ENCODE assay signal across 1 cellular context in genomic region chr5:72816297-72817075, GRCh38.
TF ChIP-seq lines count a peak whose summit lies in the region.

TSS of gene TNPO1 (plus strand) at chr5:72816661. CDS start at chr5:72816738, 77 bp downstream.

TF ChIP-seq in GM12878, 131 proteins besides CTCF, POLR2A, EP300 and RAD21 (continued from another document and continues in another):
- no peak for TF ChIP-seq ZBTB33 (IDR thresholded peaks at IDR 0.05)
- no peak for TF ChIP-seq YBX1 (IDR thresholded peaks at IDR 0.05)
- no peak for TF ChIP-seq TCF7 (IDR thresholded peaks at IDR 0.05; ENCODE audit: borderline replicate concordance)
- no peak for TF ChIP-seq NRF1 (conservative IDR thresholded peaks at IDR 0.05; ENCODE audit: low read depth, low read length)
- TF ChIP-seq CREB1 (IDR thresholded peaks at IDR 0.05; ENCODE audit: low read depth): no peak
- TF ChIP-seq NKRF (conservative IDR thresholded peaks at IDR 0.05): peak; percentile 62; the same call in 1 of the 2 replicates
- TF ChIP-seq IRF5 (IDR thresholded peaks at IDR 0.05; ENCODE audit: borderline replicate concordance): no peak
- no peak for TF ChIP-seq USF2 (IDR thresholded peaks at IDR 0.05; ENCODE audit: borderline replicate concordance, low read depth, low read length)
- TF ChIP-seq KAT2A (conservative IDR thresholded peaks at IDR 0.05; ENCODE audit: control insufficient read depth, low read depth, low read length): no peak
- peak; percentile 95 for TF ChIP-seq BMI1 (IDR thresholded peaks at IDR 0.05; ENCODE audit: borderline replicate concordance)
- TF ChIP-seq CBX3 (IDR thresholded peaks at IDR 0.05; ENCODE audit: borderline replicate concordance, low read depth): no peak
- TF ChIP-seq CHD1 (IDR thresholded peaks at IDR 0.05; ENCODE audit: low read depth, low read length): no peak
- TF ChIP-seq CREM (IDR thresholded peaks at IDR 0.05; ENCODE audit: low read depth): no peak
- no peak; the same call in 1 of the 2 replicates for TF ChIP-seq ZBTB11 (CRISPR knock-in tag; IDR thresholded peaks at IDR 0.05)
- TF ChIP-seq RUNX3 (IDR thresholded peaks at IDR 0.05; ENCODE audit: low read length): peak; percentile 29; the same call in 1 of the 2 replicates
- no peak for TF ChIP-seq MEF2A (IDR thresholded peaks at IDR 0.05; ENCODE audit: insufficient read depth, low read depth, low read length)
- TF ChIP-seq USF1 (IDR thresholded peaks at IDR 0.05; ENCODE audit: borderline replicate concordance, extremely low read length, insufficient read depth, low read depth, low read length): no peak
- TF ChIP-seq MXI1 (IDR thresholded peaks at IDR 0.05; ENCODE audit: low read depth, low read length): peak; percentile 90
- peak; percentile 65 for TF ChIP-seq GATAD2B (conservative IDR thresholded peaks at IDR 0.05; ENCODE audit: low read depth)
- peak; percentile 89 for TF ChIP-seq YY1 (IDR thresholded peaks at IDR 0.05; ENCODE audit: low read depth, low read length)
- no peak for TF ChIP-seq SUZ12 (IDR thresholded peaks at IDR 0.05; ENCODE audit: unreplicated experiment)
- peak; percentile 23; the same call in 1 of the 2 replicates for TF ChIP-seq ZNF687 (IDR thresholded peaks at IDR 0.05)
- TF ChIP-seq POU2F2 (IDR thresholded peaks at IDR 0.05; ENCODE audit: borderline replicate concordance, low read depth, low read length): 0 out of 3 replicates have a peak, but pooled peaks have one; percentile 26
- TF ChIP-seq TCF12 (IDR thresholded peaks at IDR 0.05; ENCODE audit: low read depth, low read length): no peak
- TF ChIP-seq PML (IDR thresholded peaks at IDR 0.05; ENCODE audit: low read length): peak; percentile 76; the same call in 1 of the 2 replicates
- peak; percentile 10 for TF ChIP-seq BACH1 (IDR thresholded peaks at IDR 0.05; ENCODE audit: borderline replicate concordance)
- peak; percentile 41 to 43; a peak in 2 of 4 replicates for TF ChIP-seq SRF (IDR thresholded peaks at IDR 0.05; ENCODE audit: low read depth in 2 of 2, low read length in 2 of 2)
- no peak for TF ChIP-seq BCL3 (IDR thresholded peaks at IDR 0.05; ENCODE audit: borderline replicate concordance, insufficient read depth, low read depth, low read length, poor library complexity, severe bottlenecking)
- no peak for TF ChIP-seq E2F4 (IDR thresholded peaks at IDR 0.05; ENCODE audit: low read depth, low read length)
- TF ChIP-seq BHLHE40 (IDR thresholded peaks at IDR 0.05; ENCODE audit: borderline replicate concordance in 1 of 2, low read depth in 2 of 2, low read length in 1 of 2): peak; percentile 10 to 40; a peak in 1 of 4 replicates
- peak; percentile 49; the same call in 1 of the 2 replicates for TF ChIP-seq SMAD5 (IDR thresholded peaks at IDR 0.05; ENCODE audit: low read depth)
- no peak for TF ChIP-seq ELK1 (IDR thresholded peaks at IDR 0.05; ENCODE audit: low read depth, low read length)
- no peak for TF ChIP-seq ATF2 (IDR thresholded peaks at IDR 0.05; ENCODE audit: low read length)
- no peak for TF ChIP-seq WRNIP1 (IDR thresholded peaks at IDR 0.05; ENCODE audit: borderline replicate concordance, low read depth, low read length)
- no peak for TF ChIP-seq KDM1A (IDR thresholded peaks at IDR 0.05; ENCODE audit: borderline replicate concordance)
- TF ChIP-seq NFXL1 (IDR thresholded peaks at IDR 0.05; ENCODE audit: borderline replicate concordance): no peak
